In the genomic region with DNA sequence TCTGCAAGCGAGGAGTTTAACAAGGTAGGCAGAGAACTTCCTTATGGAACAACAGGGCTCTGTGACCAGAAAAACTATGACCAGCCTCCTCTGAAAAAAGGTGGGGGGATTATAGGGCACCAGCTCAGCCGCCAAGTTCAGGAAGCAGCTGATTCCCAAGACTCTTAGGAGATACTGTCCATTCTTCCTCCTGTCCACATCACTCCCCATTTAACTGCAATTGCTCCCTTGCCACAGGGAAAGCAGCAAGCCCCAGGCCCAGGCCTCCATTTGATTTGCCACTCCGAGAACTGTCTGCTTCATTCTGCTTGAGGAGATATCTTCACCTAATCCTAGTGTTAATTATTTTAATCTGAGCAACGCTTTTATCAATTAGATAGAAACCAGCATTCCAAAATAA, we compare ENCODE assay signal across 24 cellular contexts.
DNase-seq lines count a peak whose midpoint lies in the region; ATAC-seq and TF ChIP-seq lines count a peak whose summit lies in the region.
"Had no signal": no experiment of that assay in that cellular context is flagged by ENCODE, and none has a peak within 500 bp of the region (broad histone marks: within the 10 kb centered on the region; RNA-seq: fewer than 3 reads in every experiment).

No MANE protein-coding gene starts in this region.

- no peak overlapping the region for H3K27ac Mint-ChIP-seq in MCF 10A (ENCODE audit: low read depth, unreplicated experiment)
- H3K27ac Mint-ChIP-seq in endodermal cell: peak overlapping the region; percentile 44
- H3K27ac Mint-ChIP-seq: CD4-positive, alpha-beta T cell; CD8-positive, alpha-beta memory T cell had no signal

- H2BK5ac ChIP-seq in trophoblast cell (ENCODE audit: low read depth, low read length, poor library complexity): no peak overlapping the region

- H3K36me3 ChIP-seq in breast epithelium: no peaks in the 10 kb centered on the region
- no peaks in the 10 kb centered on the region for H3K36me3 ChIP-seq in endodermal cell (ENCODE audit: control insufficient read depth, insufficient read depth, low read length)
- no peaks in the 10 kb centered on the region for H3K36me3 ChIP-seq in trophoblast cell (ENCODE audit: control insufficient read depth in 1 of 2, insufficient read depth in 2 of 2, low read length in 2 of 2)
- H3K36me3 ChIP-seq: BE2C; BLaER1 treated with 17β-estradiol and CSF1 and Interleukin-3, amounts not matched to agents 10 nM and 100 nM had no signal

- no peaks in the 10 kb centered on the region for H3K27me3 ChIP-seq in breast epithelium
- peaks cover 6% of the 10 kb centered on the region for H3K27me3 ChIP-seq in endodermal cell (ENCODE audit: control insufficient read depth, insufficient read depth, low read length, poor library complexity, severe bottlenecking)
- no peaks in the 10 kb centered on the region for H3K27me3 ChIP-seq in trophoblast cell (ENCODE audit: insufficient read depth, low read length)
- H3K27me3 ChIP-seq: BE2C; BLaER1 treated with 17β-estradiol and CSF1 and Interleukin-3, amounts not matched to agents 10 nM and 100 nM had no signal

- no peaks in the 10 kb centered on the region for H3K9me3 Mint-ChIP-seq in MCF 10A (ENCODE audit: unreplicated experiment)
- H3K9me3 Mint-ChIP-seq in endodermal cell: no peaks in the 10 kb centered on the region
- H3K9me3 Mint-ChIP-seq: CD4-positive, alpha-beta T cell; H9 had no signal

- H4K91ac ChIP-seq in trophoblast cell (ENCODE audit: low read depth, low read length): no peak overlapping the region

- H2AFZ ChIP-seq in trophoblast cell (ENCODE audit: insufficient read depth, low read length, poor library complexity): no peak overlapping the region
- H2AFZ ChIP-seq: GM23248 had no signal

- intact Hi-C loops in breast epithelium (cut with DNase I; ENCODE audit: low total_unique reads): no loop called here
- intact Hi-C loops in MCF 10A (cut with micrococcal nuclease): no loop called here

- no TSS peak for BruUV-seq in MCF 10A (replicated peaks; lab: Mats Ljungman, UMichigan)

- H3K4me3 ChIP-seq in breast epithelium (no peak overlapping the region), endodermal cell (ENCODE audit: low read length) (no peak overlapping the region), trophoblast cell (ENCODE audit: low read depth, low read length) (no peak overlapping the region)
- H3K4me3 ChIP-seq: A549; BLaER1 treated with 17β-estradiol and CSF1 and Interleukin-3, amounts not matched to agents 10 nM and 100 nM; GM23248 had no signal

- H3K14ac ChIP-seq in trophoblast cell (ENCODE audit: low read length): no peak overlapping the region

- H3K23ac ChIP-seq in trophoblast cell (ENCODE audit: low read length): no peak overlapping the region

- H3K79me1 ChIP-seq in trophoblast cell (ENCODE audit: low read length): peaks cover 7% of the 10 kb centered on the region

- H3K9ac ChIP-seq in endodermal cell (ENCODE audit: extremely low read depth, low read length, poor library complexity, severe bottlenecking) (no peak overlapping the region), trophoblast cell (ENCODE audit: low read length) (no peak overlapping the region)
- H3K9ac ChIP-seq: BLaER1 treated with 17β-estradiol and CSF1 and Interleukin-3, amounts not matched to agents 10 nM and 100 nM; GM23248 had no signal

- no peak overlapping the region for H4K12ac ChIP-seq in trophoblast cell (ENCODE audit: low read depth, low read length)

- H2BK120ac ChIP-seq in trophoblast cell (ENCODE audit: insufficient read depth, low read length, poor library complexity): no peak overlapping the region

- H2BK12ac ChIP-seq in trophoblast cell (ENCODE audit: low read length): no peak overlapping the region

- H4K8ac ChIP-seq in trophoblast cell (ENCODE audit: low read depth, low read length): peak overlapping the region; percentile 39

- TF ChIP-seq POLR2A in breast epithelium (IDR thresholded peaks at IDR 0.05): no peak

- H3K4me1 Mint-ChIP-seq in MCF 10A (ENCODE audit: insufficient read depth, unreplicated experiment) (peaks cover 5% of the 10 kb centered on the region), endodermal cell (peaks cover 21% of the 10 kb centered on the region)
- H3K4me1 Mint-ChIP-seq: CD14-positive monocyte; CD8-positive, alpha-beta memory T cell had no signal

- peak overlapping the region; percentile 30 to 56 for H3K27ac ChIP-seq in breast epithelium
- no peak overlapping the region for H3K27ac ChIP-seq in endodermal cell (ENCODE audit: low read depth, low read length)
- peak overlapping the region; percentile 73 for H3K27ac ChIP-seq in trophoblast cell (ENCODE audit: low read depth, low read length)
- H3K27ac ChIP-seq: A549; BLaER1 treated with 17β-estradiol and CSF1 and Interleukin-3, amounts not matched to agents 10 nM and 100 nM; GM23248 had no signal

- no peaks in the 10 kb centered on the region for H3K79me2 ChIP-seq in trophoblast cell (ENCODE audit: control insufficient read depth, insufficient read depth, low read length, poor library complexity)

- H3K4me3 Mint-ChIP-seq in MCF 10A (ENCODE audit: unreplicated experiment): no peak overlapping the region
- no peak overlapping the region for H3K4me3 Mint-ChIP-seq in endodermal cell
- H3K4me3 Mint-ChIP-seq: CD14-positive monocyte; CD4-positive, alpha-beta T cell; CD8-positive, alpha-beta memory T cell; H9 had no signal

- H3K4me2 ChIP-seq in trophoblast cell (ENCODE audit: low read length): no peak overlapping the region
- H3K4me2 ChIP-seq: A549; BLaER1 treated with 17β-estradiol and CSF1 and Interleukin-3, amounts not matched to agents 10 nM and 100 nM had no signal

- H3K36me3 Mint-ChIP-seq in MCF 10A (ENCODE audit: insufficient read depth, unreplicated experiment) (no peaks in the 10 kb centered on the region), endodermal cell (ENCODE audit: low read depth) (no peaks in the 10 kb centered on the region)
- H3K36me3 Mint-ChIP-seq: CD14-positive monocyte; CD8-positive, alpha-beta memory T cell had no signal

- no peak overlapping the region for H3K18ac ChIP-seq in trophoblast cell (ENCODE audit: low read length)

- H3K9me3 ChIP-seq in breast epithelium (no peaks in the 10 kb centered on the region), endodermal cell (ENCODE audit: control insufficient read depth, low read length) (no peaks in the 10 kb centered on the region), trophoblast cell (ENCODE audit: insufficient read depth, low read depth, low read length) (no peaks in the 10 kb centered on the region)
- H3K9me3 ChIP-seq: A549; BE2C; BLaER1 treated with 17β-estradiol and CSF1 and Interleukin-3, amounts not matched to agents 10 nM and 100 nM had no signal

- no peak overlapping the region for H2AK5ac ChIP-seq in trophoblast cell (ENCODE audit: low read length)

- 73 to 100% methylated on average over 1 to 3 of the region's 4 CpGs for WGBS in endodermal cell (ENCODE audit: insufficient coverage in 1 of 2, insufficient read length in 1 of 2), 2 experiments
- no CpG with 5 or more reads among the region's 4 CpGs for WGBS in trophoblast cell (ENCODE audit: extremely low coverage, insufficient coverage, insufficient read length)

- H3K27me3 Mint-ChIP-seq in MCF 10A (ENCODE audit: insufficient read depth, unreplicated experiment) (peaks cover 44% of the 10 kb centered on the region), endodermal cell (ENCODE audit: insufficient read depth) (peaks cover 4% of the 10 kb centered on the region)

- POLR2A ChIA-PET in MCF 10A (lab: Yijun Ruan, JAX): no interaction called here

- no peak for ATAC-seq in HG03108 (IDR thresholded peaks at IDR 0.05; ENCODE audit: unreplicated experiment)
- ATAC-seq: A549, HCT116 had no signal

- no peaks in the 10 kb centered on the region for H3K4me1 ChIP-seq in breast epithelium
- peaks cover 9% of the 10 kb centered on the region for H3K4me1 ChIP-seq in endodermal cell (ENCODE audit: control insufficient read depth, insufficient read depth, low read length)
- peaks cover 3 to 4% of the 10 kb centered on the region in 2 experiments for H3K4me1 ChIP-seq in trophoblast cell (ENCODE audit: control insufficient read depth in 1 of 2, insufficient read depth in 2 of 2, low read length in 2 of 2)
- H3K4me1 ChIP-seq: A549, BE2C had no signal

- no peak for DNase-seq in breast epithelium (ENCODE audit: low spot score in 2 of 2)
- no peak for DNase-seq in MCF 10A (ENCODE audit: unreplicated experiment)
- DNase-seq in endodermal cell: no peak
- DNase-seq in islet precursor cell: peak; percentile 75
- no peak for DNase-seq in trophoblast cell
- no peak for DNase-seq in SHP77 (lab: John Stamatoyannopoulos, UW)
- DNase-seq in GM20000 (ENCODE audit: low spot score): no peak
- DNase-seq: 8988T; ACHN; AML-193; BE2C; CD4-positive, alpha-beta T cell; CD8-positive, alpha-beta memory T cell; DMS 273 treated with DMSO at 0.1 percent for 48 hours; DMS79; EL; GF-D8; GM23248; H9 had no signal

- CTCF ChIA-PET in MCF 10A (lab: Yijun Ruan, JAX): interaction anchor here (0.6 kb wide), 1 partner anchor 1280 kb away, joined by 3 read pairs; no protein-coding TSS in a partner anchor

- no peak overlapping the region for H3K4ac ChIP-seq in trophoblast cell (ENCODE audit: low read depth, low read length)

- TF ChIP-seq CTCF in breast epithelium (IDR thresholded peaks at IDR 0.05) (no peak), MCF 10A (IDR thresholded peaks at IDR 0.05; ENCODE audit: unreplicated experiment) (no peak), endodermal cell (conservative IDR thresholded peaks at IDR 0.05) (no peak), GM20000 (IDR thresholded peaks at IDR 0.05; ENCODE audit: extremely low read depth, missing control alignments) (no peak)
